ENCODE assay signal across 8 cellular contexts in genomic region chr7:98284335-98285036, GRCh38. TPM values are rescaled to one million over a fixed set of nuclear protein-coding genes. Genes with fewer than 3 reads are reported as not detected.
A peak's percentile ranks its signal among the peaks of the same experiment; 100 is the strongest.
DNase-seq lines count a peak whose midpoint lies in the region; ATAC-seq, FAIRE-seq and TF ChIP-seq lines count a peak whose summit lies in the region.

No MANE protein-coding gene starts in this region.

- intact Hi-C loops in body of pancreas (cut with DNase I), result no loop called here

- H3K27me3 ChIP-seq in body of pancreas (no peaks in the 10 kb centered on the region), keratinocyte (ENCODE audit: control insufficient read depth, extremely low read depth, insufficient read depth, low read length) (no peaks in the 10 kb centered on the region), skeletal muscle satellite cell (ENCODE audit: control insufficient read depth, insufficient read depth, low read length) (no peaks in the 10 kb centered on the region), MM.1S (replicated peaks; ENCODE audit: insufficient read depth, low read length) (no peaks in the 10 kb centered on the region)

- H3K9me1 ChIP-seq in keratinocyte (ENCODE audit: control insufficient read depth, extremely low read depth, insufficient read depth, low read length), result peaks cover 4% of the 10 kb centered on the region

- no peaks in the 10 kb centered on the region for H3K9me3 ChIP-seq in body of pancreas
- no peaks in the 10 kb centered on the region for H3K9me3 ChIP-seq in keratinocyte (ENCODE audit: control insufficient read depth, low read depth, low read length)
- no peaks in the 10 kb centered on the region for H3K9me3 ChIP-seq in skeletal muscle satellite cell (replicated peaks; ENCODE audit: low read length)
- H3K9me3 ChIP-seq in MM.1S (replicated peaks; ENCODE audit: insufficient read depth, low read length), result no peaks in the 10 kb centered on the region

- H3K4me1 ChIP-seq in body of pancreas (peaks cover 85% of the 10 kb centered on the region), keratinocyte (ENCODE audit: control insufficient read depth, extremely low read depth, insufficient read depth, low read length) (peaks cover 57% of the 10 kb centered on the region), skeletal muscle satellite cell (ENCODE audit: control insufficient read depth, insufficient read depth, low read length) (peaks cover 56% of the 10 kb centered on the region), MM.1S (ENCODE audit: low read length) (peaks cover 25% of the 10 kb centered on the region)

- no peak for DNase-seq in stimulated activated naive CD8-positive, alpha-beta T cell treated with anti-CD3 and anti-CD28 coated beads, Interleukin-15, Interleukin-2, amounts not matched to agents 100 U/mL and 50 U/mL, for 24 hours
- DNase-seq in body of pancreas (peak; percentile 77 to 90 (median 87)), keratinocyte (ENCODE audit: low read depth, low spot score) (no peak), NCI-H1092 treated with DMSO at 0.1 percent for 48 hours (lab: John Stamatoyannopoulos, UW) (no peak), MM.1S (no peak)

- peak overlapping the region; percentile 78 for H3K9ac ChIP-seq in keratinocyte (ENCODE audit: control insufficient read depth, extremely low read depth, insufficient read depth, low read length)
- H3K9ac ChIP-seq in skeletal muscle satellite cell (ENCODE audit: low read depth, low read length), result peak overlapping the region; percentile 94
- no peak overlapping the region for H3K9ac ChIP-seq in MM.1S (ENCODE audit: low read length)

- 10 to 24% methylated on average over 10 to 19 of the region's 20 CpGs for WGBS in body of pancreas, 2 donors

- peak overlapping the region; percentile 37 for H3K4me3 Mint-ChIP-seq in stimulated activated naive CD8-positive, alpha-beta T cell treated with anti-CD3 and anti-CD28 coated beads, Interleukin-15, Interleukin-2, amounts not matched to agents 100 ng/mL and 50 ng/mL, for 24 hours

- H3K27me3 Mint-ChIP-seq in stimulated activated naive CD8-positive, alpha-beta T cell treated with anti-CD3 and anti-CD28 coated beads, Interleukin-15, Interleukin-2, amounts not matched to agents 100 ng/mL and 50 ng/mL, for 24 hours, result no peaks in the 10 kb centered on the region

- H4K20me1 ChIP-seq in keratinocyte (ENCODE audit: control insufficient read depth, extremely low read depth, insufficient read depth, low read length) (peaks cover 9% of the 10 kb centered on the region), MM.1S (ENCODE audit: insufficient read depth, low read length) (no peaks in the 10 kb centered on the region)

- peaks cover 32% of the 10 kb centered on the region for H3K4me1 Mint-ChIP-seq in stimulated activated naive CD8-positive, alpha-beta T cell treated with anti-CD3 and anti-CD28 coated beads, Interleukin-15, Interleukin-2, amounts not matched to agents 100 ng/mL and 50 ng/mL, for 24 hours (ENCODE audit: low read depth)

- H2AFZ ChIP-seq in keratinocyte (ENCODE audit: control insufficient read depth, low read length), result peak overlapping the region; percentile 54
- no peak overlapping the region for H2AFZ ChIP-seq in MM.1S (ENCODE audit: low read length)

- peak overlapping the region; percentile 96 for H3K4me2 ChIP-seq in keratinocyte (ENCODE audit: control insufficient read depth, extremely low read depth, insufficient read depth, low read depth, low read length)
- peak overlapping the region; percentile 94 for H3K4me2 ChIP-seq in skeletal muscle satellite cell (ENCODE audit: low read length)
- no peak overlapping the region for H3K4me2 ChIP-seq in MM.1S (ENCODE audit: low read depth, low read length)

- H3F3A ChIP-seq in MM.1S (ENCODE audit: insufficient read depth, low read length), result peaks cover 12% of the 10 kb centered on the region

- H3K27ac Mint-ChIP-seq in stimulated activated naive CD8-positive, alpha-beta T cell treated with anti-CD3 and anti-CD28 coated beads, Interleukin-15, Interleukin-2, amounts not matched to agents 100 ng/mL and 50 ng/mL, for 24 hours, result no peak overlapping the region

- peaks cover 8% of the 10 kb centered on the region for H3K36me3 Mint-ChIP-seq in stimulated activated naive CD8-positive, alpha-beta T cell treated with anti-CD3 and anti-CD28 coated beads, Interleukin-15, Interleukin-2, amounts not matched to agents 100 ng/mL and 50 ng/mL, for 24 hours (ENCODE audit: low read depth)

- FAIRE-seq in keratinocyte (lab: Jason Lieb, UNC), result peak; percentile 65

- TF ChIP-seq POLR2A in body of pancreas (IDR thresholded peaks at IDR 0.05), result peak; percentile 62 to 76 (median 70)

- no peaks in the 10 kb centered on the region for H3K9me2 ChIP-seq in MM.1S (replicated peaks; ENCODE audit: insufficient read depth, low read length)

- no peak for ATAC-seq in stimulated activated naive CD8-positive, alpha-beta T cell treated with anti-CD3 and anti-CD28 coated beads, Interleukin-15, Interleukin-2, amounts not matched to agents 100 U/mL and 50 U/mL, for 24 hours
- ATAC-seq in body of pancreas (peak; percentile 26), GM19463 (IDR thresholded peaks at IDR 0.05; ENCODE audit: unreplicated experiment) (no peak)

- H3K27ac ChIP-seq in body of pancreas (peak overlapping the region; percentile 90 to 99 (median 96)), keratinocyte (ENCODE audit: control insufficient read depth, insufficient read depth, low read length) (peak overlapping the region; percentile 78), MM.1S (ENCODE audit: low read length) (no peak overlapping the region)

- TF ChIP-seq CTCF in body of pancreas (IDR thresholded peaks at IDR 0.05) (peak in 1 of 7 experiments; percentile 13), keratinocyte (optimal IDR thresholded peaks at IDR 0.05 in 1 of 3, IDR thresholded peaks at IDR 0.05 in 1 of 3, conservative IDR thresholded peaks at IDR 0.05 in 1 of 3; ENCODE audit: extremely low read depth in 1 of 3, insufficient read depth in 2 of 3, low read length in 3 of 3) (no peak), MM.1S (IDR thresholded peaks at IDR 0.05; ENCODE audit: low read length) (no peak)

- no peaks in the 10 kb centered on the region for H3K9me3 Mint-ChIP-seq in stimulated activated naive CD8-positive, alpha-beta T cell treated with anti-CD3 and anti-CD28 coated beads, Interleukin-15, Interleukin-2, amounts not matched to agents 100 ng/mL and 50 ng/mL, for 24 hours

- dilution Hi-C loops in keratinocyte (cut with MboI; ENCODE audit: extremely low pct_ligation_motif_present, low sequenced_read_pairs), result no loop called here

- H3K36me3 ChIP-seq in body of pancreas (replicated peaks in 1 of 2; ENCODE audit: insufficient read depth in 1 of 2, low read depth in 2 of 2) (no peaks in the 10 kb centered on the region), keratinocyte (ENCODE audit: control insufficient read depth in 2 of 2, extremely low read depth in 1 of 2, insufficient read depth in 2 of 2, low read length in 2 of 2) (peaks cover 10 to 23% of the 10 kb centered on the region in 2 experiments), skeletal muscle satellite cell (ENCODE audit: insufficient read depth, low read length) (peaks cover 60% of the 10 kb centered on the region), MM.1S (replicated peaks; ENCODE audit: insufficient read depth, low read length) (no peaks in the 10 kb centered on the region)

- H3K79me2 ChIP-seq in keratinocyte (ENCODE audit: control insufficient read depth, insufficient read depth, low read length) (peaks cover 56% of the 10 kb centered on the region), MM.1S (ENCODE audit: low read length) (peaks cover 69% of the 10 kb centered on the region)

- H3K4me3 ChIP-seq in body of pancreas, result no peak overlapping the region
- H3K4me3 ChIP-seq in keratinocyte (ENCODE audit: control insufficient read depth in 2 of 3, extremely low read depth in 1 of 3, insufficient read depth in 2 of 3, low read depth in 1 of 3, low read length in 3 of 3), result peak overlapping the region; percentile 67 to 89 (median 77)
- peak overlapping the region; percentile 87 for H3K4me3 ChIP-seq in skeletal muscle satellite cell (ENCODE audit: low read length)
- H3K4me3 ChIP-seq in MM.1S (ENCODE audit: low read length), result no peak overlapping the region

RNA-seq across cellular contexts. Expression of gene BRI3, which starts 3.0 kb away (rescaled TPM):
- total RNA-seq in body of pancreas, result 10 to 100 TPM; 29.0 to 44.9 TPM
- polyA plus RNA-seq in keratinocyte, result 95.6 to 133 TPM (median 121 TPM) in 3 replicates
- polyA plus RNA-seq in keratinocyte (2011; ENCODE audit: low read depth), result 50.8 TPM
- 177 and 183 TPM in 2 replicates for polyA plus RNA-seq in keratinocyte (2011; cell fraction: cytosol; rRNA removed)
- polyA plus RNA-seq in keratinocyte (2011; cell fraction: nucleus; rRNA removed), result 50.9 and 52.2 TPM in 2 replicates
- polyA plus RNA-seq in keratinocyte (2012; ENCODE audit: low replicate concordance), result 138 and 210 TPM in 2 replicates
- polyA minus RNA-seq in keratinocyte, result 62.0 to 92.3 TPM (median 86.3 TPM) in 3 replicates
- polyA minus RNA-seq in keratinocyte (2011; cell fraction: cytosol; rRNA and poly(A)+ RNA removed), result 107 TPM
- polyA minus RNA-seq in keratinocyte (2011; cell fraction: nucleus; rRNA and poly(A)+ RNA removed), result 23.4 and 25.8 TPM in 2 replicates
- total RNA-seq in skeletal muscle satellite cell (2012; rRNA removed), result 93.0 and 95.3 TPM in 2 replicates

RNA-seq across cellular contexts. Expression of gene TECPR1, which starts 32.5 kb away (rescaled TPM):
- 10 to 100 TPM; 19.7 to 28.3 TPM for total RNA-seq in body of pancreas
- polyA plus RNA-seq in keratinocyte, result 1.5 to 3.7 TPM (median 2.4 TPM) in 3 replicates
- polyA plus RNA-seq in keratinocyte (2011; ENCODE audit: low read depth), result 7.4 TPM
- polyA plus RNA-seq in keratinocyte (2011; cell fraction: cytosol; rRNA removed), result 1.3 and 2.9 TPM in 2 replicates
- 6.6 and 10.0 TPM in 2 replicates for polyA plus RNA-seq in keratinocyte (2011; cell fraction: nucleus; rRNA removed)
- polyA plus RNA-seq in keratinocyte (2012; ENCODE audit: low replicate concordance), result 4.7 and 6.3 TPM in 2 replicates
- 2.4 to 11.8 TPM (median 5.0 TPM) in 3 replicates for polyA minus RNA-seq in keratinocyte
- 9.0 TPM for polyA minus RNA-seq in keratinocyte (2011; cell fraction: cytosol; rRNA and poly(A)+ RNA removed)
- polyA minus RNA-seq in keratinocyte (2011; cell fraction: nucleus; rRNA and poly(A)+ RNA removed), result 7.8 and 8.5 TPM in 2 replicates
- 12.4 and 13.3 TPM in 2 replicates for total RNA-seq in skeletal muscle satellite cell (2012; rRNA removed)

Comparison
In these comparisons a context has a peak if more than half of its experiments do, and no peak if none do; other contexts are left out.
1. DNase-seq: peak in body of pancreas (4 of 4); none in stimulated activated naive CD8-positive, alpha-beta T cell treated with anti-CD3 and anti-CD28 coated beads, Interleukin-15, Interleukin-2, amounts not matched to agents 100 U/mL and 50 U/mL, for 24 hours (single experiment), keratinocyte (single experiment), NCI-H1092 treated with DMSO at 0.1 percent for 48 hours (single experiment) and MM.1S (single experiment).
2. H3K4me3 ChIP-seq: peak in keratinocyte (3 of 3) and skeletal muscle satellite cell (single experiment); none in body of pancreas (0 of 2) and MM.1S (single experiment).